In the genomic region with DNA sequence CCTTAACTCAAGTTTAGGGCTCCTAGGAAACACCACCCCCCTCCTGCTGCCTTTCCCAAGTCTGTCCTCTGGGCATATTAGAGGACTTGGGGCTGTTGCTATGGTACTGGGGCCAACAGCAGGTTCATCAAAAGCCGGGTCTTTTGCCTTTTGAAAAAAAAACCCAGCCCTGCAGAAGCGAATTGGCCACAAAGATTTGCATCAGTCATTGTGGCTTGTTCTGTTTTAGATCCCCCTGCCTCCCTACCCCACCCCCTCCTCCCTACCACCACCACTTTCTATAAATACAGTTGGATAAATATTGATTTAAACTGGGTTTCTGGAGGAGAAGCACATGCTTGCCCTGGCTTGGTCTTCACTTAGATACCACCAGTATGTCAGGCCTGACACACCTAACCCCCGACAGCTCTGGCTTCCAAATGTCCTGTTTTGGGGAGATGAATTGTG, we compare ENCODE assay signal across 8 cellular contexts. TPM values are rescaled to one million over a fixed set of nuclear protein-coding genes. Genes with fewer than 3 reads are reported as not detected.
A peak's percentile ranks its signal among the peaks of the same experiment; 100 is the strongest.
DNase-seq lines count a peak whose midpoint lies in the region; ATAC-seq and TF ChIP-seq lines count a peak whose summit lies in the region.
"Had no signal": no experiment of that assay in that cellular context is flagged by ENCODE, and none has a peak within 500 bp of the region (broad histone marks: within the 10 kb centered on the region; RNA-seq: fewer than 3 reads in every experiment).

No MANE protein-coding gene starts in this region.

- no peak overlapping the region for H2BK15ac ChIP-seq in mesenchymal stem cell (ENCODE audit: low read depth, poor library complexity, severe bottlenecking)

- H3K36me3 ChIP-seq in OCI-LY1 (ENCODE audit: insufficient read depth, low read length) (no peaks in the 10 kb centered on the region), mesenchymal stem cell (ENCODE audit: control insufficient read depth in 1 of 2, insufficient read depth in 2 of 2, low read depth in 1 of 2, low read length in 2 of 2) (no peaks in the 10 kb centered on the region), prostate gland (no peaks in the 10 kb centered on the region)

- no peaks in the 10 kb centered on the region; the same call in 1 of the 2 replicates for H3K79me2 ChIP-seq in OCI-LY1 (ENCODE audit: insufficient read depth, low read length)

- TF ChIP-seq CTCF in OCI-LY1 (IDR thresholded peaks at IDR 0.05; ENCODE audit: low read length): no peak
- TF ChIP-seq CTCF in lower leg skin (IDR thresholded peaks at IDR 0.05): no peak
- no peak for TF ChIP-seq CTCF in prostate gland (IDR thresholded peaks at IDR 0.05)

- H3K4me2 ChIP-seq in OCI-LY1 (ENCODE audit: low read length): peak overlapping the region; percentile 30; the same call in 1 of the 2 replicates
- no peak overlapping the region for H3K4me2 ChIP-seq in mesenchymal stem cell (ENCODE audit: low read length, poor library complexity, severe bottlenecking)

- no peak overlapping the region for H2BK120ac ChIP-seq in mesenchymal stem cell (ENCODE audit: low read depth, low read length)

- WGBS in mesenchymal stem cell: 66% methylated on average over 3 of the region's 3 CpGs
- 58 to 63% methylated on average over 3 of the region's 3 CpGs for WGBS in lower leg skin, 2 donors
- WGBS in prostate gland: 43% methylated on average over 3 of the region's 3 CpGs

- H2BK12ac ChIP-seq in mesenchymal stem cell (ENCODE audit: low read length in 2 of 2): no peak overlapping the region

- H3K14ac ChIP-seq in mesenchymal stem cell (ENCODE audit: low read length in 2 of 2): no peak overlapping the region

- ATAC-seq in GM18498 (IDR thresholded peaks at IDR 0.05; ENCODE audit: unreplicated experiment) (peak; percentile 31), HG02623 (IDR thresholded peaks at IDR 0.05; ENCODE audit: unreplicated experiment) (peak; percentile 26), HG02970 (IDR thresholded peaks at IDR 0.05; ENCODE audit: low FRiP score, unreplicated experiment) (no peak)

- H3K23ac ChIP-seq in mesenchymal stem cell (ENCODE audit: low read length in 2 of 2): no peak overlapping the region

- no peak overlapping the region for H4K8ac ChIP-seq in mesenchymal stem cell (ENCODE audit: low read length)

- H3K4ac ChIP-seq in mesenchymal stem cell (ENCODE audit: low read depth in 1 of 2, low read length in 2 of 2): no peak overlapping the region

- H2BK5ac ChIP-seq in mesenchymal stem cell (ENCODE audit: low read depth, low read length, poor library complexity, severe bottlenecking): no peak overlapping the region

- no peak overlapping the region for H2AK5ac ChIP-seq in mesenchymal stem cell (ENCODE audit: low read length, severe bottlenecking)

- no peak overlapping the region for H3K18ac ChIP-seq in mesenchymal stem cell (ENCODE audit: low read depth in 1 of 2, low read length in 2 of 2)

- TF ChIP-seq POLR2A in lower leg skin (IDR thresholded peaks at IDR 0.05) (no peak), prostate gland (IDR thresholded peaks at IDR 0.05) (no peak)

- H3K9me2 ChIP-seq in OCI-LY1 (ENCODE audit: low read depth, low read length): no peaks in the 10 kb centered on the region

- H3K9ac ChIP-seq in OCI-LY1 (ENCODE audit: low read length) (no peak overlapping the region), mesenchymal stem cell (ENCODE audit: low read length) (no peak overlapping the region)

- intact Hi-C loops in lower leg skin (cut with DNase I; ENCODE audit: low total_unique reads): no loop called here
- intact Hi-C loops in prostate gland (cut with DNase I): loop anchor here (10.0 kb wide), 1 partner anchor 350 kb away; a partner anchor contains a TSS

- H3F3A ChIP-seq in OCI-LY1 (ENCODE audit: insufficient read depth, low read length): peaks cover 9% of the 10 kb centered on the region; the same call in 1 of the 2 replicates

- no peaks in the 10 kb centered on the region for H3K9me3 ChIP-seq in OCI-LY1 (ENCODE audit: low read length)
- no peaks in the 10 kb centered on the region for H3K9me3 ChIP-seq in mesenchymal stem cell (ENCODE audit: control insufficient read depth, low read length)
- H3K9me3 ChIP-seq in prostate gland: no peaks in the 10 kb centered on the region

- H4K91ac ChIP-seq in mesenchymal stem cell (ENCODE audit: low read length): no peak overlapping the region

- peaks cover 75% of the 10 kb centered on the region for H3K4me1 ChIP-seq in OCI-LY1 (ENCODE audit: insufficient read depth, low read length, severe bottlenecking)
- peaks cover 3% of the 10 kb centered on the region for H3K4me1 ChIP-seq in mesenchymal stem cell (ENCODE audit: control insufficient read depth, insufficient read depth, low read depth, low read length)
- peaks cover 3% of the 10 kb centered on the region for H3K4me1 ChIP-seq in prostate gland (replicated peaks)

- peak overlapping the region; percentile 50 for H3K27ac ChIP-seq in OCI-LY1 (ENCODE audit: low read depth, low read length, poor library complexity, severe bottlenecking)
- H3K27ac ChIP-seq in mesenchymal stem cell (ENCODE audit: low read length, poor library complexity, severe bottlenecking): no peak overlapping the region
- H3K27ac ChIP-seq in prostate gland: no peak overlapping the region

- H2AFZ ChIP-seq in OCI-LY1 (ENCODE audit: low read length) (no peak overlapping the region), mesenchymal stem cell (ENCODE audit: low read depth, low read length) (no peak overlapping the region)

- H3K4me3 ChIP-seq in OCI-LY1 (ENCODE audit: low read depth, low read length, poor library complexity, severe bottlenecking): no peak overlapping the region
- no peak overlapping the region for H3K4me3 ChIP-seq in mesenchymal stem cell (ENCODE audit: insufficient read depth in 1 of 2, low read depth in 1 of 2, low read length in 2 of 2)
- no peak overlapping the region for H3K4me3 ChIP-seq in lower leg skin (ENCODE audit: low read depth, poor library complexity, severe bottlenecking)
- no peak overlapping the region for H3K4me3 ChIP-seq in prostate gland

- H3K27me3 ChIP-seq in OCI-LY1 (ENCODE audit: insufficient read depth, low read length) (no peaks in the 10 kb centered on the region), mesenchymal stem cell (ENCODE audit: control insufficient read depth in 1 of 2, insufficient read depth in 1 of 2, low read length in 2 of 2) (no peaks in the 10 kb centered on the region), prostate gland (replicated peaks; ENCODE audit: insufficient read depth) (no peaks in the 10 kb centered on the region)

- peaks cover 26% of the 10 kb centered on the region for H3K79me1 ChIP-seq in mesenchymal stem cell (replicated peaks; ENCODE audit: low read length, poor library complexity, severe bottlenecking)

- DNase-seq in mesenchymal stem cell (peak; percentile 71), lower leg skin (ENCODE audit: low spot score in 2 of 2) (no peak), prostate gland (ENCODE audit: low spot score) (no peak)
- DNase-seq: NCI-H2029 had no signal

- no peaks in the 10 kb centered on the region for H4K20me1 ChIP-seq in OCI-LY1 (ENCODE audit: insufficient read depth, low read length)

RNA-seq across cellular contexts. Expression of a gene that starts 7.0 kb away (rescaled TPM):
- polyA plus RNA-seq in mesenchymal stem cell (2013, experiment 1 of 2): 7.8 TPM
- 8.3 TPM for polyA plus RNA-seq in mesenchymal stem cell (2013, experiment 2 of 2)
- total RNA-seq in lower leg skin (100 to 1,000 TPM in 2 of 4 donors, 10 to 100 TPM in 2; 83.9 to 112 (median 99.3) TPM), prostate gland (10 to 100 TPM; 36.3 to 83.3 TPM)
